In genomic region chr4:165131247-165131832, GRCh38 we compare ENCODE assay signal across 8 cellular contexts. TPM values are rescaled to one million over a fixed set of nuclear protein-coding genes. Genes with fewer than 3 reads are reported as not detected.
DNase-seq lines count a peak whose midpoint lies in the region; ATAC-seq lines count a peak whose summit lies in the region.

No MANE protein-coding gene starts in this region.

- DNase-seq in C1 segment of cervical spinal cord (lab: John Stamatoyannopoulos, UW) (peak in 11 of 14 donors; percentile 2 to 64 (median 36)), GM19238 (ENCODE audit: insufficient read length, low spot score) (peak; percentile 24), NCI-H526 (lab: John Stamatoyannopoulos, UW) (peak; percentile 24 to 76), mesendoderm (peak; percentile 69)
- DNase-seq in activated CD4-positive, alpha-beta T cell treated with anti-CD3 and anti-CD28 coated beads, Interleukin-2, amount 50 U/mL, for 4 hours, result peak; percentile 73 to 82
- DNase-seq in effector CD8-positive, alpha-beta T cell (lab: John Stamatoyannopoulos, UW), result peak; percentile 68
- peak; percentile 60 for DNase-seq in stimulated activated CD8-positive, alpha-beta memory T cell treated with anti-CD3 and anti-CD28 coated beads, Interleukin-4, amount 100 ng/mL, for 24 hours (ENCODE audit: low read depth)

- no peaks in the 10 kb centered on the region for H3K79me2 ChIP-seq in mesendoderm (ENCODE audit: control insufficient read depth, insufficient read depth, low read length)

- H2BK5ac ChIP-seq in mesendoderm (ENCODE audit: low read length), result no peak overlapping the region

- no peaks in the 10 kb centered on the region for H3K79me1 ChIP-seq in mesendoderm (ENCODE audit: low read length)

- H3K56ac ChIP-seq in mesendoderm (ENCODE audit: low read length), result no peak overlapping the region

- no peak overlapping the region for H3K18ac ChIP-seq in mesendoderm (ENCODE audit: low read length)

- no peak overlapping the region for H3K23ac ChIP-seq in mesendoderm (ENCODE audit: low read length)

- peak; percentile 75 for ATAC-seq in HG03432 (IDR thresholded peaks at IDR 0.05; ENCODE audit: unreplicated experiment)

- no peak overlapping the region for H3K4me2 ChIP-seq in mesendoderm (ENCODE audit: low read length)

- H3K27me3 ChIP-seq in mesendoderm (ENCODE audit: insufficient read depth, low read length, poor library complexity), result no peaks in the 10 kb centered on the region

- H3K4ac ChIP-seq in mesendoderm (ENCODE audit: low read depth, low read length), result no peak overlapping the region

- H2BK120ac ChIP-seq in mesendoderm (ENCODE audit: low read depth, low read length), result no peak overlapping the region

- H2BK15ac ChIP-seq in mesendoderm (replicated peaks; ENCODE audit: low read depth), result no peak overlapping the region

- no peak overlapping the region for H3K9ac ChIP-seq in mesendoderm (ENCODE audit: low read length)

- H3K36me3 ChIP-seq in mesendoderm (ENCODE audit: control insufficient read depth, insufficient read depth, low read length), result no peaks in the 10 kb centered on the region

- WGBS in mesendoderm (ENCODE audit: extremely low coverage, insufficient coverage, low lambda C conversion rate), result no CpG with 5 or more reads among the region's 9 CpGs

- no peak overlapping the region for H2AK5ac ChIP-seq in mesendoderm (ENCODE audit: low read length)

- H3K4me1 ChIP-seq in mesendoderm (ENCODE audit: control insufficient read depth, low read depth, low read length), result no peaks in the 10 kb centered on the region

- no peak overlapping the region for H3K4me3 ChIP-seq in mesendoderm (ENCODE audit: low read length)

- H4K8ac ChIP-seq in mesendoderm (ENCODE audit: low read depth, low read length), result no peak overlapping the region

- H3K27ac ChIP-seq in mesendoderm (ENCODE audit: low read depth, low read length), result no peak overlapping the region

- H4K5ac ChIP-seq in mesendoderm (ENCODE audit: low read length), result no peak overlapping the region

RNA-seq across cellular contexts. Expression of gene TMEM192, which starts 18.7 kb away (rescaled TPM):
- 9.0 TPM for polyA plus RNA-seq in mesendoderm (2013, experiment 1 of 2)
- polyA plus RNA-seq in mesendoderm (2013, experiment 2 of 2), result 9.7 TPM

Comparison
In these comparisons a context has a peak if more than half of its experiments do, and no peak if none do; other contexts are left out.
1. DNase-seq: peak in every context shown above with its lines; median percentile 78 in activated CD4-positive, alpha-beta T cell treated with anti-CD3 and anti-CD28 coated beads, Interleukin-2, amount 50 U/mL, for 4 hours; 69 in mesendoderm; 68 in effector CD8-positive, alpha-beta T cell; 60 in stimulated activated CD8-positive, alpha-beta memory T cell treated with anti-CD3 and anti-CD28 coated beads, Interleukin-4, amount 100 ng/mL, for 24 hours; 50 in NCI-H526; 36 in C1 segment of cervical spinal cord; 24 in GM19238.